17 cellular contexts compared by ENCODE assay signal in the genomic region with DNA sequence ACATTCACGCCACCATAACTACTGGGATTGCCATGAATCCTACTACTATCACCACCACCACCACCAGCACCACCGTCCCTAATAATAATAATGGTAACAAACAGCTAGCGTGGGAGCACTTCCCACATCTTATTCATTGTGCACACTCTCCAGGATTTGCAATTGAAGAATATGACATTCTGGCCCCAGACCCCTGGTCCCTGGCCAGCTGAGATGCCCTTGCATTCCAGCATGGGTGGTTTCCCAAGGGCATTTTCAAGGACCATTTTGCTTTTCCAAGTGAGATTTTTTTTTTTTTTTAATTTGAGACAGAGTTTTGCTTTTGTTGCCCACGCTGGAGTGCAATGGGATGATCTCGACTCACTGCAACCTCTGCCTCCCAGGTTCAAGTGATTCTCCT. TPM values are rescaled to one million over a fixed set of nuclear protein-coding genes. Genes with fewer than 3 reads are reported as not detected.
DNase-seq lines count a peak whose midpoint lies in the region; ATAC-seq and TF ChIP-seq lines count a peak whose summit lies in the region.
"Had no signal": no experiment of that assay in that cellular context is flagged by ENCODE, and none has a peak within 500 bp of the region (broad histone marks: within the 10 kb centered on the region; RNA-seq: fewer than 3 reads in every experiment).

No MANE protein-coding gene starts in this region.

- H3K36me3 Mint-ChIP-seq in GM23338 (ENCODE audit: low read depth) (peaks cover 81% of the 10 kb centered on the region), WTC11 (peaks cover 24% of the 10 kb centered on the region)
- H3K36me3 Mint-ChIP-seq: activated naive CD8-positive, alpha-beta T cell treated with anti-CD3 and anti-CD28 coated beads for 36 hours had no signal

- H2AFZ ChIP-seq in GM23338: no peak overlapping the region
- H2AFZ ChIP-seq: hepatocyte, PC-9 had no signal

- H3K4me3 ChIP-seq in GM23338 (peak overlapping the region; percentile 27), gastroesophageal sphincter (no peak overlapping the region), sigmoid colon (no peak overlapping the region)
- H3K4me3 ChIP-seq: GM12878, hepatocyte, PC-9, vagina had no signal

- H3K27me3 Mint-ChIP-seq in GM23338 (ENCODE audit: insufficient read depth, low read depth, poor library complexity) (peaks cover 19% of the 10 kb centered on the region), WTC11 (ENCODE audit: low read depth) (no peaks in the 10 kb centered on the region)

- TF ChIP-seq EP300 in gastroesophageal sphincter (IDR thresholded peaks at IDR 0.05): no peak
- TF ChIP-seq EP300 in sigmoid colon (IDR thresholded peaks at IDR 0.05): no peak

- no peaks in the 10 kb centered on the region for H3K9me2 ChIP-seq in GM23338 (ENCODE audit: insufficient read depth)

- peak overlapping the region; percentile 50; the same call in 1 of the 3 replicates for H3K4me3 Mint-ChIP-seq in GM23338
- peak overlapping the region; percentile 24; the same call in 1 of the 2 replicates for H3K4me3 Mint-ChIP-seq in WTC11
- H3K4me3 Mint-ChIP-seq: activated B cell treated with CpG ODN at 0.5 μM for 24 hours; activated naive CD8-positive, alpha-beta T cell treated with anti-CD3 and anti-CD28 coated beads for 36 hours; CD14-positive monocyte had no signal

- H3K9me3 Mint-ChIP-seq in GM23338: no peaks in the 10 kb centered on the region; the same call in 2 of the 3 replicates
- no peaks in the 10 kb centered on the region for H3K9me3 Mint-ChIP-seq in WTC11
- H3K9me3 Mint-ChIP-seq: activated B cell treated with CpG ODN at 0.5 μM for 24 hours; activated naive CD8-positive, alpha-beta T cell treated with anti-CD3 and anti-CD28 coated beads for 36 hours; CD14-positive monocyte had no signal

- H3F3A ChIP-seq in GM23338 (replicated peaks; ENCODE audit: low read depth): peaks cover 29% of the 10 kb centered on the region

- H3K4me1 ChIP-seq in GM23338 (ENCODE audit: insufficient read depth) (peaks cover 93% of the 10 kb centered on the region), gastroesophageal sphincter (peaks cover 32 to 100% (median 68%) of the 10 kb centered on the region in 3 donors), sigmoid colon (peaks cover 0 to 85% (median 79%) of the 10 kb centered on the region in 4 donors)

- WGBS in gastroesophageal sphincter (ENCODE audit: low coverage in 1 of 2), 2 donors: 85 to 87% methylated on average over 4 of the region's 5 CpGs
- WGBS in sigmoid colon, 2 donors: 69 to 90% methylated on average over 5 of the region's 5 CpGs

- CTCF ChIA-PET in WTC11 (lab: Charles Lee): interaction anchor here (0.6 to 1.3 kb wide), 2 partner anchors 79 to 98 kb away, joined by 3 to 4 read pairs; no protein-coding TSS in a partner anchor

- intact Hi-C loops in sigmoid colon (cut with DNase I): loop anchor here (5.0 kb wide), 1 partner anchor 88 kb away; no protein-coding TSS in a partner anchor

- H3K36me3 ChIP-seq in GM23338 (ENCODE audit: insufficient read depth): no peaks in the 10 kb centered on the region
- peaks cover 0 to 9% of the 10 kb centered on the region in 2 donors for H3K36me3 ChIP-seq in gastroesophageal sphincter
- no peaks in the 10 kb centered on the region for H3K36me3 ChIP-seq in sigmoid colon
- H3K36me3 ChIP-seq: vagina had no signal

- ATAC-seq in GM23338 (no peak), WTC11 (no peak), gastroesophageal sphincter (no peak), HG02798 (IDR thresholded peaks at IDR 0.05; ENCODE audit: poor library complexity, unreplicated experiment) (no peak)

- in situ Hi-C loops in GM13977 (cut with MboI; ENCODE audit: low pct_unique_long_range_greater_than_20kb, low sequenced_read_pairs, unreplicated experiment): no loop called here

- H3K79me2 ChIP-seq in GM23338 (replicated peaks; ENCODE audit: insufficient read depth): peaks cover 100% of the 10 kb centered on the region

- POLR2A ChIA-PET in WTC11 (lab: Charles Lee): interaction anchor here (0.7 kb wide), 1 partner anchor 9 kb away, joined by 4 read pairs; no protein-coding TSS in a partner anchor

- H3K27ac Mint-ChIP-seq in GM23338: peak overlapping the region; percentile 78
- H3K27ac Mint-ChIP-seq in WTC11: peak overlapping the region; percentile 43; the same call in 1 of the 2 replicates
- H3K27ac Mint-ChIP-seq: activated B cell treated with CpG ODN at 0.5 μM for 24 hours; activated naive CD8-positive, alpha-beta T cell treated with anti-CD3 and anti-CD28 coated beads for 36 hours had no signal

- H3K27me3 ChIP-seq in GM23338 (ENCODE audit: insufficient read depth): no peaks in the 10 kb centered on the region
- H3K27me3 ChIP-seq in gastroesophageal sphincter: no peaks in the 10 kb centered on the region
- H3K27me3 ChIP-seq in sigmoid colon: no peaks in the 10 kb centered on the region
- H3K27me3 ChIP-seq: hepatocyte, vagina had no signal

- TF ChIP-seq CTCF in GM23338 (conservative IDR thresholded peaks at IDR 0.05; ENCODE audit: low read depth in 2 of 2) (no peak), WTC11 (IDR thresholded peaks at IDR 0.05) (no peak), gastroesophageal sphincter (IDR thresholded peaks at IDR 0.05) (no peak), sigmoid colon (IDR thresholded peaks at IDR 0.05) (no peak), GM13977 (IDR thresholded peaks at IDR 0.05; ENCODE audit: extremely low read depth, insufficient read depth, missing control alignments) (no peak)

- peaks cover 94% of the 10 kb centered on the region for H4K20me1 ChIP-seq in GM23338 (replicated peaks; ENCODE audit: insufficient read depth)

- H3K4me2 ChIP-seq in GM23338: peak overlapping the region; percentile 69
- H3K4me2 ChIP-seq: hepatocyte, PC-9 had no signal

- peaks cover 89% of the 10 kb centered on the region for H3K4me1 Mint-ChIP-seq in GM23338
- H3K4me1 Mint-ChIP-seq in WTC11: peaks cover 90% of the 10 kb centered on the region
- H3K4me1 Mint-ChIP-seq: activated naive CD8-positive, alpha-beta T cell treated with anti-CD3 and anti-CD28 coated beads for 36 hours had no signal

- DNase-seq in GM23338 (ENCODE audit: low spot score): no peak
- no peak for DNase-seq in WTC11 (ENCODE audit: low spot score)
- DNase-seq in sigmoid colon: no peak
- DNase-seq in NK-92 (lab: John Stamatoyannopoulos, UW; ENCODE audit: unreplicated experiment): no peak
- no peak for DNase-seq in GM13977 (ENCODE audit: low spot score)
- DNase-seq in NCI-H345 (lab: John Stamatoyannopoulos, UW): no peak
- DNase-seq: activated B cell treated with CpG ODN at 0.5 μM for 24 hours; activated naive CD8-positive, alpha-beta T cell treated with anti-CD3 and anti-CD28 coated beads for 36 hours; NCI-H524; NK-92 treated with Interleukin-12 subunit alpha and Interleukin-12 subunit beta, amount 100 ng/mL, for 24 hours; PC-9 had no signal

- H3K27ac ChIP-seq in GM23338 (ENCODE audit: low read depth) (peak overlapping the region; percentile 72; the same call in 1 of the 2 replicates), gastroesophageal sphincter (peak overlapping the region in 3 of 4 donors; percentile 56 to 99 (median 99)), sigmoid colon (peak overlapping the region; percentile 7 to 98 (median 74))
- H3K27ac ChIP-seq: hepatocyte, PC-9, vagina had no signal

- H3K9me3 ChIP-seq in gastroesophageal sphincter (no peaks in the 10 kb centered on the region), sigmoid colon (no peaks in the 10 kb centered on the region)
- H3K9me3 ChIP-seq: vagina had no signal

- no peak for TF ChIP-seq POLR2A in gastroesophageal sphincter (IDR thresholded peaks at IDR 0.05)
- no peak for TF ChIP-seq POLR2A in sigmoid colon (IDR thresholded peaks at IDR 0.05)

TF ChIP-seq in WTC11, 78 proteins besides CTCF, POLR2A, EP300 and RAD21:
- TF ChIP-seq ESRRA (CRISPR knock-in tag; IDR thresholded peaks at IDR 0.05; ENCODE audit: borderline replicate concordance) (no peak), KAT7 (CRISPR knock-in tag; IDR thresholded peaks at IDR 0.05; ENCODE audit: borderline replicate concordance) (no peak), NFATC4 (CRISPR knock-in tag; IDR thresholded peaks at IDR 0.05) (no peak), JAZF1 (CRISPR knock-in tag; IDR thresholded peaks at IDR 0.05) (no peak), ZNF396 (CRISPR knock-in tag; IDR thresholded peaks at IDR 0.05; ENCODE audit: borderline replicate concordance) (no peak), RELA (CRISPR knock-in tag; IDR thresholded peaks at IDR 0.05; ENCODE audit: borderline replicate concordance) (no peak)
- TF ChIP-seq, protein P1, sequence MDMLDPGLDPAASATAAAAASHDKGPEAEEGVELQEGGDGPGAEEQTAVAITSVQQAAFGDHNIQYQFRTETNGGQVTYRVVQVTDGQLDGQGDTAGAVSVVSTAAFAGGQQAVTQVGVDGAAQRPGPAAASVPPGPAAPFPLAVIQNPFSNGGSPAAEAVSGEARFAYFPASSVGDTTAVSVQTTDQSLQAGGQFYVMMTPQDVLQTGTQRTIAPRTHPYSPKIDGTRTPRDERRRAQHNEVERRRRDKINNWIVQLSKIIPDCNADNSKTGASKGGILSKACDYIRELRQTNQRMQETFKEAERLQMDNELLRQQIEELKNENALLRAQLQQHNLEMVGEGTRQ (CRISPR knock-in tag; IDR thresholded peaks at IDR 0.05): no peak
- TF ChIP-seq, protein P2, sequence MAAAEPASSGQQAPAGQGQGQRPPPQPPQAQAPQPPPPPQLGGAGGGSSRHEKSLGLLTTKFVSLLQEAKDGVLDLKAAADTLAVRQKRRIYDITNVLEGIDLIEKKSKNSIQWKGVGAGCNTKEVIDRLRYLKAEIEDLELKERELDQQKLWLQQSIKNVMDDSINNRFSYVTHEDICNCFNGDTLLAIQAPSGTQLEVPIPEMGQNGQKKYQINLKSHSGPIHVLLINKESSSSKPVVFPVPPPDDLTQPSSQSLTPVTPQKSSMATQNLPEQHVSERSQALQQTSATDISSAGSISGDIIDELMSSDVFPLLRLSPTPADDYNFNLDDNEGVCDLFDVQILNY (CRISPR knock-in tag; IDR thresholded peaks at IDR 0.05): no peak

RNA-seq across cellular contexts. Expression of a gene that starts 14.7 kb away (rescaled TPM):
- total RNA-seq in GM23338 (2014; rRNA removed; shearing (Covaris generic)): 233 and 265 TPM in 2 replicates
- polyA plus RNA-seq in GM23338 (2016; fragmentation: Nextera tagmentation; extraction: Ambion mirVana): 133 and 138 TPM in 2 replicates
- 175 to 191 TPM (median 181 TPM) in 3 replicates for total RNA-seq in WTC11 (2021)
- 100 to 1,000 TPM in 1 of 4 donors, 10 to 100 TPM in 3; 74.8 to 103 (median 79.2) TPM for total RNA-seq in gastroesophageal sphincter
- total RNA-seq in sigmoid colon: 10 to 100 TPM; 31.2 to 57.1 (median 47.5) TPM
- polyA plus RNA-seq in sigmoid colon: 10 to 100 TPM; 49.9 to 62.4 (median 52.0) TPM
